17 cellular contexts compared by ENCODE assay signal in the genomic region with DNA sequence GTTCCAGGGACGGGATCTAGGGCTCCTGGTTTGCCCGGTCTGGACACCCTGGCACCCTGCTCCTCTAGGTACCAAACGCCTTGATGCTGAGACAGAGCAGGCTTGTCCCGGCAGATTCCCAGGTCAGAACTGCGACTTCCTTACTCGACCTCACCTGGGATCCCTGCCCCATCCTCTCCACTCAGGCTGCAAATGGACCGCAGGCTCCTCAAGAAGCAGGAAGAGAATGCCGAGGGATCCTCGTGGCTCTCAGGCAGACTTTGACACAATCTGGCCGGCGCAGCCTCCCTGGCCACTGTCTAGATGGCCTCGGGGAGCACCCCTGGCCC. TPM values are rescaled to one million over a fixed set of nuclear protein-coding genes. Genes with fewer than 3 reads are reported as not detected.
A peak's percentile ranks its signal among the peaks of the same experiment; 100 is the strongest.
DNase-seq lines count a peak whose midpoint lies in the region; ATAC-seq and TF ChIP-seq lines count a peak whose summit lies in the region.
"Had no signal": no experiment of that assay in that cellular context is flagged by ENCODE, and none has a peak within 500 bp of the region (broad histone marks: within the 10 kb centered on the region; RNA-seq: fewer than 3 reads in every experiment).

No MANE protein-coding gene starts in this region.

- H2AK5ac ChIP-seq in mesendoderm (ENCODE audit: low read length), result peak overlapping the region; percentile 51

- peaks cover 57% of the 10 kb centered on the region for H3K27me3 Mint-ChIP-seq in CD4-positive, alpha-beta T cell
- H3K27me3 Mint-ChIP-seq in glutamatergic neuron (ENCODE audit: unreplicated experiment), result peaks cover 24% of the 10 kb centered on the region
- peaks cover 35% of the 10 kb centered on the region for H3K27me3 Mint-ChIP-seq in activated CD4-positive, alpha-beta memory T cell treated with anti-CD3 and anti-CD28 coated beads for 36 hours

- no CpG with 5 or more reads among the region's 12 CpGs for WGBS in mesendoderm (ENCODE audit: extremely low coverage, insufficient coverage, low lambda C conversion rate)

- peak overlapping the region; percentile 75 for H3K18ac ChIP-seq in mesendoderm (ENCODE audit: low read length)

- H2BK15ac ChIP-seq in mesendoderm (replicated peaks; ENCODE audit: low read depth), result no peak overlapping the region

- no peak overlapping the region for H4K5ac ChIP-seq in mesendoderm (ENCODE audit: low read length)

- no peak overlapping the region for H3K23ac ChIP-seq in mesendoderm (ENCODE audit: low read length)

- peak overlapping the region; percentile 3 for H2BK5ac ChIP-seq in mesendoderm (ENCODE audit: low read length)

- H3K27ac ChIP-seq in CD4-positive, alpha-beta T cell (ENCODE audit: low read depth, low read length), result no peak overlapping the region
- H3K27ac ChIP-seq in HUES6 (ENCODE audit: low read depth, low read length) (peak overlapping the region; percentile 93), mesendoderm (ENCODE audit: low read depth, low read length) (peak overlapping the region; percentile 93)

- H3K4ac ChIP-seq in mesendoderm (ENCODE audit: low read depth, low read length), result no peak overlapping the region

- peak overlapping the region; percentile 16 for H3K4me3 Mint-ChIP-seq in CD4-positive, alpha-beta T cell
- no peak overlapping the region for H3K4me3 Mint-ChIP-seq in glutamatergic neuron (ENCODE audit: unreplicated experiment)
- H3K4me3 Mint-ChIP-seq in activated CD4-positive, alpha-beta memory T cell treated with anti-CD3 and anti-CD28 coated beads for 36 hours, result no peak overlapping the region
- H3K4me3 Mint-ChIP-seq: activated CD8-positive, alpha-beta T cell treated with anti-CD3 and anti-CD28 coated beads for 36 hours; activated T-helper 1 cell treated with anti-CD3 and anti-CD28 coated beads, Interleukin-12 subunit alpha, Interleukin-12 subunit beta, Interleukin-2, Interleukin-4 antibody, amounts not matched to agents 30 ng/mL and 10 ng/mL and 1 ng/mL, durations not matched to agents 14 hours and 24 hours and 36 hours had no signal

- H3K9ac ChIP-seq in HUES6 (ENCODE audit: low read length), result peak overlapping the region; percentile 98
- H3K9ac ChIP-seq in mesendoderm (ENCODE audit: low read length), result peak overlapping the region; percentile 81

- peaks cover 45% of the 10 kb centered on the region for H3K27me3 ChIP-seq in CD4-positive, alpha-beta T cell (ENCODE audit: control insufficient read depth, insufficient read depth, low read length)
- H3K27me3 ChIP-seq in HUES6 (ENCODE audit: control insufficient read depth, insufficient read depth, low read length) (peaks cover 45% of the 10 kb centered on the region), mesendoderm (ENCODE audit: insufficient read depth, low read length, poor library complexity) (no peaks in the 10 kb centered on the region)

- H3K4me2 ChIP-seq in mesendoderm (ENCODE audit: low read length), result peak overlapping the region; percentile 92

- ATAC-seq in CD4-positive, alpha-beta T cell (ENCODE audit: poor library complexity), result no peak
- ATAC-seq in GM21390 (IDR thresholded peaks at IDR 0.05; ENCODE audit: unreplicated experiment), result no peak
- no peak for ATAC-seq in HG02870 (IDR thresholded peaks at IDR 0.05; ENCODE audit: unreplicated experiment)

- H3K9me3 Mint-ChIP-seq in CD4-positive, alpha-beta T cell, result no peaks in the 10 kb centered on the region
- peaks cover 3% of the 10 kb centered on the region for H3K9me3 Mint-ChIP-seq in glutamatergic neuron (ENCODE audit: unreplicated experiment)
- H3K9me3 Mint-ChIP-seq in activated CD4-positive, alpha-beta memory T cell treated with anti-CD3 and anti-CD28 coated beads for 36 hours, result no peaks in the 10 kb centered on the region
- H3K9me3 Mint-ChIP-seq: activated CD8-positive, alpha-beta T cell treated with anti-CD3 and anti-CD28 coated beads for 36 hours; activated T-helper 1 cell treated with anti-CD3 and anti-CD28 coated beads, Interleukin-12 subunit alpha, Interleukin-12 subunit beta, Interleukin-2, Interleukin-4 antibody, amounts not matched to agents 30 ng/mL and 10 ng/mL and 1 ng/mL, durations not matched to agents 14 hours and 24 hours and 36 hours had no signal

- no peaks in the 10 kb centered on the region for H3K36me3 Mint-ChIP-seq in CD4-positive, alpha-beta T cell (ENCODE audit: low read depth)
- no peaks in the 10 kb centered on the region for H3K36me3 Mint-ChIP-seq in glutamatergic neuron (ENCODE audit: unreplicated experiment)
- H3K36me3 Mint-ChIP-seq in activated CD4-positive, alpha-beta memory T cell treated with anti-CD3 and anti-CD28 coated beads for 36 hours, result no peaks in the 10 kb centered on the region

- peak overlapping the region; percentile 93 for H3K56ac ChIP-seq in mesendoderm (ENCODE audit: low read length)

- POLR2A ChIA-PET in CD4-positive, alpha-beta T cell (lab: Charles Lee), result interaction anchor here (1.4 kb wide), 1 partner anchor 10 kb away, joined by 4 read pairs; no protein-coding TSS in a partner anchor
- POLR2A ChIA-PET in activated CD4-positive, alpha-beta memory T cell treated with anti-CD3 and anti-CD28 coated beads for 36 hours (lab: Charles Lee), result no interaction called here

- no peak overlapping the region for H2BK120ac ChIP-seq in mesendoderm (ENCODE audit: low read depth, low read length)

- no peaks in the 10 kb centered on the region for H3K79me1 ChIP-seq in mesendoderm (ENCODE audit: low read length)

- peaks cover 11% of the 10 kb centered on the region for H3K4me1 Mint-ChIP-seq in CD4-positive, alpha-beta T cell (ENCODE audit: low read depth)
- peaks cover 7% of the 10 kb centered on the region for H3K4me1 Mint-ChIP-seq in glutamatergic neuron (ENCODE audit: low read depth, unreplicated experiment)
- H3K4me1 Mint-ChIP-seq in activated CD4-positive, alpha-beta memory T cell treated with anti-CD3 and anti-CD28 coated beads for 36 hours (ENCODE audit: low read depth), result peaks cover 13% of the 10 kb centered on the region

- H3K27ac Mint-ChIP-seq in CD4-positive, alpha-beta T cell, result no peak overlapping the region
- no peak overlapping the region for H3K27ac Mint-ChIP-seq in glutamatergic neuron (ENCODE audit: unreplicated experiment)
- H3K27ac Mint-ChIP-seq in activated CD4-positive, alpha-beta memory T cell treated with anti-CD3 and anti-CD28 coated beads for 36 hours, result no peak overlapping the region
- H3K27ac Mint-ChIP-seq: activated CD8-positive, alpha-beta T cell treated with anti-CD3 and anti-CD28 coated beads for 36 hours; activated T-helper 1 cell treated with anti-CD3 and anti-CD28 coated beads, Interleukin-12 subunit alpha, Interleukin-12 subunit beta, Interleukin-2, Interleukin-4 antibody, amounts not matched to agents 30 ng/mL and 10 ng/mL and 1 ng/mL, durations not matched to agents 14 hours and 24 hours and 36 hours had no signal

- intact Hi-C loops in CD4-positive, alpha-beta T cell (cut with DNase I, micrococcal nuclease), result no loop called here
- intact Hi-C loops in activated CD4-positive, alpha-beta memory T cell treated with anti-CD3 and anti-CD28 coated beads for 36 hours (cut with micrococcal nuclease), result no loop called here

- no peaks in the 10 kb centered on the region for H3K9me3 ChIP-seq in CD4-positive, alpha-beta T cell (ENCODE audit: control insufficient read depth, low read length)
- no peaks in the 10 kb centered on the region for H3K9me3 ChIP-seq in HUES6 (ENCODE audit: control insufficient read depth, insufficient read depth, low read depth, low read length)

- H3K36me3 ChIP-seq in HUES6 (ENCODE audit: control insufficient read depth, insufficient read depth, low read length) (peaks cover 6% of the 10 kb centered on the region; the same call in 1 of the 2 replicates), mesendoderm (ENCODE audit: control insufficient read depth, insufficient read depth, low read length) (no peaks in the 10 kb centered on the region)

- no peak for TF ChIP-seq CTCF in CD4-positive, alpha-beta T cell (IDR thresholded peaks at IDR 0.05)
- no peak for TF ChIP-seq CTCF in glutamatergic neuron (IDR thresholded peaks at IDR 0.05; ENCODE audit: partially characterized antibody, unreplicated experiment)

- H3K79me2 ChIP-seq in mesendoderm (ENCODE audit: control insufficient read depth, insufficient read depth, low read length), result peaks cover 39% of the 10 kb centered on the region

- H3K4me3 ChIP-seq in HUES6 (ENCODE audit: low read depth, low read length) (peak overlapping the region; percentile 77), mesendoderm (ENCODE audit: low read length) (peak overlapping the region; percentile 50)

- CTCF ChIA-PET in CD4-positive, alpha-beta T cell (lab: Charles Lee), result no interaction called here
- CTCF ChIA-PET in activated CD4-positive, alpha-beta memory T cell treated with anti-CD3 and anti-CD28 coated beads for 36 hours (lab: Charles Lee), result interaction anchor here (1.0 to 1.4 kb wide), 2 partner anchors 19 to 40 kb away, joined by 3 to 5 read pairs; no protein-coding TSS in a partner anchor

- no peak overlapping the region for H4K8ac ChIP-seq in mesendoderm (ENCODE audit: low read depth, low read length)

- no peak for DNase-seq in CD4-positive, alpha-beta T cell
- DNase-seq in glutamatergic neuron (peak; percentile 26), mesendoderm (peak; percentile 87), AG08396 (ENCODE audit: low spot score) (no peak)
- no peak for DNase-seq in activated CD4-positive, alpha-beta memory T cell treated with anti-CD3 and anti-CD28 coated beads for 36 hours
- DNase-seq: Calu3, KG1, NCI-H1048, NCI-H82 had no signal

- H3K4me1 ChIP-seq in HUES6 (ENCODE audit: control insufficient read depth, insufficient read depth, low read length) (peaks cover 52% of the 10 kb centered on the region), mesendoderm (ENCODE audit: control insufficient read depth, low read depth, low read length) (peaks cover 11% of the 10 kb centered on the region)

RNA-seq across cellular contexts. Expression of a gene that starts 0.4 kb away (rescaled TPM):
- total RNA-seq in CD4-positive, alpha-beta T cell, result not detected
- total RNA-seq in glutamatergic neuron (ENCODE audit: unreplicated experiment), result not detected
- polyA plus RNA-seq in mesendoderm (2013, experiment 1 of 2), result 318 TPM
- 312 TPM for polyA plus RNA-seq in mesendoderm (2013, experiment 2 of 2)
- not detected for total RNA-seq in activated CD4-positive, alpha-beta memory T cell treated with anti-CD3 and anti-CD28 coated beads for 36 hours
- total RNA-seq: activated CD8-positive, alpha-beta T cell treated with anti-CD3 and anti-CD28 coated beads for 36 hours; activated T-helper 1 cell treated with anti-CD3 and anti-CD28 coated beads, Interleukin-12 subunit alpha, Interleukin-12 subunit beta, Interleukin-2, Interleukin-4 antibody, amounts not matched to agents 30 ng/mL and 10 ng/mL and 1 ng/mL, durations not matched to agents 14 hours and 24 hours and 36 hours; Calu3; lung microvascular endothelial cell; sciatic nerve had no signal
- polyA plus RNA-seq: AG04450 had no signal

RNA-seq across cellular contexts. Expression of a gene that starts 36.7 kb away (rescaled TPM):
- under 1 TPM; 0.36 to 0.44 TPM for total RNA-seq in CD4-positive, alpha-beta T cell
- total RNA-seq in glutamatergic neuron (ENCODE audit: unreplicated experiment), result 15.5 TPM
- polyA plus RNA-seq in mesendoderm (2013, experiment 1 of 2), result 14.2 TPM
- polyA plus RNA-seq in mesendoderm (2013, experiment 2 of 2), result 14.9 TPM
- under 1 TPM; 0.41 to 0.48 TPM for total RNA-seq in activated CD4-positive, alpha-beta memory T cell treated with anti-CD3 and anti-CD28 coated beads for 36 hours

RNA-seq across cellular contexts. Expression of a gene that starts 37.9 kb away (rescaled TPM):
- 10 to 100 TPM; 21.4 to 22.6 TPM for total RNA-seq in CD4-positive, alpha-beta T cell
- total RNA-seq in glutamatergic neuron (ENCODE audit: unreplicated experiment), result 130 TPM
- polyA plus RNA-seq in mesendoderm (2013, experiment 1 of 2), result 106 TPM
- polyA plus RNA-seq in mesendoderm (2013, experiment 2 of 2), result 104 TPM
- total RNA-seq in activated CD4-positive, alpha-beta memory T cell treated with anti-CD3 and anti-CD28 coated beads for 36 hours, result 10 to 100 TPM; 27.1 to 27.5 TPM

RNA-seq across cellular contexts. Expression of a gene that starts 59.4 kb away (rescaled TPM):
- 1 to 10 TPM; 1.6 to 1.8 TPM for total RNA-seq in CD4-positive, alpha-beta T cell
- 24.0 TPM for total RNA-seq in glutamatergic neuron (ENCODE audit: unreplicated experiment)
- 7.1 TPM for polyA plus RNA-seq in mesendoderm (2013, experiment 1 of 2)
- polyA plus RNA-seq in mesendoderm (2013, experiment 2 of 2), result 7.8 TPM
- 10 to 100 TPM; 10.6 to 12.0 TPM for total RNA-seq in activated CD4-positive, alpha-beta memory T cell treated with anti-CD3 and anti-CD28 coated beads for 36 hours

Comparison
In these comparisons a context has a peak if more than half of its experiments do, and no peak if none do; other contexts are left out.
1. DNase-seq: peak in glutamatergic neuron (single experiment) and mesendoderm (single experiment); none in CD4-positive, alpha-beta T cell (0 of 10), activated CD4-positive, alpha-beta memory T cell treated with anti-CD3 and anti-CD28 coated beads for 36 hours (single experiment) and AG08396 (single experiment).
2. RNA of a gene that starts 36.7 kb away (total RNA-seq): 15.5 TPM in glutamatergic neuron (single experiment); 0.41 to 0.48 TPM in activated CD4-positive, alpha-beta memory T cell treated with anti-CD3 and anti-CD28 coated beads for 36 hours and 0.36 to 0.44 TPM in CD4-positive, alpha-beta T cell; every median in the first group is over 10 times any median in the second.